In genomic region chr18:59276047-59276446, GRCh38 we compare ENCODE assay signal across 2 cellular contexts.
TF ChIP-seq lines count a peak whose summit lies in the region.

No MANE protein-coding gene starts in this region.

TF ChIP-seq in GM23338, 12 proteins besides CTCF, POLR2A, EP300 and RAD21:
- TF ChIP-seq, protein P1, sequence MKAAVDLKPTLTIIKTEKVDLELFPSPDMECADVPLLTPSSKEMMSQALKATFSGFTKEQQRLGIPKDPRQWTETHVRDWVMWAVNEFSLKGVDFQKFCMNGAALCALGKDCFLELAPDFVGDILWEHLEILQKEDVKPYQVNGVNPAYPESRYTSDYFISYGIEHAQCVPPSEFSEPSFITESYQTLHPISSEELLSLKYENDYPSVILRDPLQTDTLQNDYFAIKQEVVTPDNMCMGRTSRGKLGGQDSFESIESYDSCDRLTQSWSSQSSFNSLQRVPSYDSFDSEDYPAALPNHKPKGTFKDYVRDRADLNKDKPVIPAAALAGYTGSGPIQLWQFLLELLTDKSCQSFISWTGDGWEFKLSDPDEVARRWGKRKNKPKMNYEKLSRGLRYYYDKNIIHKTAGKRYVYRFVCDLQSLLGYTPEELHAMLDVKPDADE (IDR thresholded peaks at IDR 0.05): no peak
- TF ChIP-seq ZNF331 (CRISPR knock-in tag; IDR thresholded peaks at IDR 0.05; ENCODE audit: low read depth) (no peak), POLR2AphosphoS5 (IDR thresholded peaks at IDR 0.05; ENCODE audit: low read depth) (no peak), NANOG (IDR thresholded peaks at IDR 0.05; ENCODE audit: borderline replicate concordance) (no peak), CREB1 (CRISPR knock-in tag; IDR thresholded peaks at IDR 0.05; ENCODE audit: low read depth) (no peak), EZH2 (IDR thresholded peaks at IDR 0.05; ENCODE audit: low read depth, unreplicated experiment) (no peak), ZNF114 (CRISPR knock-in tag; IDR thresholded peaks at IDR 0.05) (no peak), EZH2phosphoT487 (IDR thresholded peaks at IDR 0.05; ENCODE audit: unreplicated experiment) (no peak)

TF ChIP-seq in H1, 55 proteins besides CTCF, POLR2A, EP300 and RAD21:
- TF ChIP-seq SP1 (IDR thresholded peaks at IDR 0.05; ENCODE audit: low read depth, low read length) (0 out of 2 replicates have a peak, but pooled peaks have one; percentile 28), JUN (IDR thresholded peaks at IDR 0.05; ENCODE audit: low read depth, low read length) (no peak), SIX5 (IDR thresholded peaks at IDR 0.05; ENCODE audit: low read depth, low read length) (no peak), NANOG (IDR thresholded peaks at IDR 0.05; ENCODE audit: insufficient read depth, low read depth, low read length, poor library complexity, severe bottlenecking) (peak; percentile 91), TAF7 (optimal IDR thresholded peaks at IDR 0.05; ENCODE audit: borderline replicate concordance, low read depth, low read length) (no peak), TCF12 (IDR thresholded peaks at IDR 0.05; ENCODE audit: low read depth, low read length) (no peak), POU5F1 (IDR thresholded peaks at IDR 0.05; ENCODE audit: low read depth, low read length) (no peak)
